Comparison of ENCODE assay signal across 1 cellular context in genomic region chr1:10341062-10341600, GRCh38.
TF ChIP-seq lines count a peak whose summit lies in the region.

No MANE protein-coding gene starts in this region.

TF ChIP-seq in SK-N-SH treated with all-trans-retinoic acid at 6 μM for 48 hours, 23 proteins besides CTCF, POLR2A, EP300 and RAD21 (continued from another document):
- TF ChIP-seq, protein P1, sequence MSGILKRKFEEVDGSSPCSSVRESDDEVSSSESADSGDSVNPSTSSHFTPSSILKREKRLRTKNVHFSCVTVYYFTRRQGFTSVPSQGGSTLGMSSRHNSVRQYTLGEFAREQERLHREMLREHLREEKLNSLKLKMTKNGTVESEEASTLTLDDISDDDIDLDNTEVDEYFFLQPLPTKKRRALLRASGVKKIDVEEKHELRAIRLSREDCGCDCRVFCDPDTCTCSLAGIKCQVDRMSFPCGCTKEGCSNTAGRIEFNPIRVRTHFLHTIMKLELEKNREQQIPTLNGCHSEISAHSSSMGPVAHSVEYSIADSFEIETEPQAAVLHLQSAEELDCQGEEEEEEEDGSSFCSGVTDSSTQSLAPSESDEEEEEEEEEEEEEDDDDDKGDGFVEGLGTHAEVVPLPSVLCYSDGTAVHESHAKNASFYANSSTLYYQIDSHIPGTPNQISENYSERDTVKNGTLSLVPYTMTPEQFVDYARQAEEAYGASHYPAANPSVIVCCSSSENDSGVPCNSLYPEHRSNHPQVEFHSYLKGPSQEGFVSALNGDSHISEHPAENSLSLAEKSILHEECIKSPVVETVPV (CRISPR knock-in tag; IDR thresholded peaks at IDR 0.05): no peak
- TF ChIP-seq ISL1 (CRISPR knock-in tag; IDR thresholded peaks at IDR 0.05) (no peak), TCF4 (CRISPR knock-in tag; IDR thresholded peaks at IDR 0.05; ENCODE audit: borderline replicate concordance) (no peak), TSHZ2 (CRISPR knock-in tag; IDR thresholded peaks at IDR 0.05) (no peak), ARNTL (CRISPR knock-in tag; IDR thresholded peaks at IDR 0.05; ENCODE audit: borderline replicate concordance, low read depth) (no peak), SNAI2 (CRISPR knock-in tag; IDR thresholded peaks at IDR 0.05) (no peak), ZC3H10 (CRISPR knock-in tag; IDR thresholded peaks at IDR 0.05) (no peak), ZFP3 (CRISPR knock-in tag; IDR thresholded peaks at IDR 0.05) (no peak), ZNF565 (CRISPR knock-in tag; conservative IDR thresholded peaks at IDR 0.05; ENCODE audit: low read depth) (no peak), RARB (CRISPR knock-in tag; IDR thresholded peaks at IDR 0.05) (no peak), ZNF70 (CRISPR knock-in tag; IDR thresholded peaks at IDR 0.05) (no peak), CSDC2 (CRISPR knock-in tag; IDR thresholded peaks at IDR 0.05) (no peak), PPARA (CRISPR knock-in tag; IDR thresholded peaks at IDR 0.05; ENCODE audit: borderline replicate concordance) (no peak), OSR1 (CRISPR knock-in tag; IDR thresholded peaks at IDR 0.05) (no peak), ZNF8 (CRISPR knock-in tag; IDR thresholded peaks at IDR 0.05) (no peak), ZFP30 (CRISPR knock-in tag; IDR thresholded peaks at IDR 0.05) (no peak)
- TF ChIP-seq, protein P2, sequence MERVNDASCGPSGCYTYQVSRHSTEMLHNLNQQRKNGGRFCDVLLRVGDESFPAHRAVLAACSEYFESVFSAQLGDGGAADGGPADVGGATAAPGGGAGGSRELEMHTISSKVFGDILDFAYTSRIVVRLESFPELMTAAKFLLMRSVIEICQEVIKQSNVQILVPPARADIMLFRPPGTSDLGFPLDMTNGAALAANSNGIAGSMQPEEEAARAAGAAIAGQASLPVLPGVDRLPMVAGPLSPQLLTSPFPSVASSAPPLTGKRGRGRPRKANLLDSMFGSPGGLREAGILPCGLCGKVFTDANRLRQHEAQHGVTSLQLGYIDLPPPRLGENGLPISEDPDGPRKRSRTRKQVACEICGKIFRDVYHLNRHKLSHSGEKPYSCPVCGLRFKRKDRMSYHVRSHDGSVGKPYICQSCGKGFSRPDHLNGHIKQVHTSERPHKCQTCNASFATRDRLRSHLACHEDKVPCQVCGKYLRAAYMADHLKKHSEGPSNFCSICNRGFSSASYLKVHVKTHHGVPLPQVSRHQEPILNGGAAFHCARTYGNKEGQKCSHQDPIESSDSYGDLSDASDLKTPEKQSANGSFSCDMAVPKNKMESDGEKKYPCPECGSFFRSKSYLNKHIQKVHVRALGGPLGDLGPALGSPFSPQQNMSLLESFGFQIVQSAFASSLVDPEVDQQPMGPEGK (CRISPR knock-in tag; IDR thresholded peaks at IDR 0.05; ENCODE audit: borderline replicate concordance): no peak
